Comparison of ENCODE assay signal across 1 cellular context in genomic region chr17:39925282-39926134, GRCh38.
A peak's percentile ranks its signal among the peaks of the same experiment; 100 is the strongest.
TF ChIP-seq lines count a peak whose summit lies in the region.

No MANE protein-coding gene starts in this region.

TF ChIP-seq in HepG2, 621 proteins besides CTCF, POLR2A, EP300 and RAD21:
- no peak for TF ChIP-seq ZNF879 (CRISPR knock-in tag; IDR thresholded peaks at IDR 0.05)
- TF ChIP-seq MED1 (CRISPR knock-in tag; IDR thresholded peaks at IDR 0.05), result no peak
- 0 out of 2 replicates have a peak, but pooled peaks have one; percentile 39 for TF ChIP-seq RFX3 (CRISPR knock-in tag; IDR thresholded peaks at IDR 0.05)
- TF ChIP-seq ZNF784 (CRISPR knock-in tag; IDR thresholded peaks at IDR 0.05; ENCODE audit: borderline replicate concordance), result no peak
- TF ChIP-seq SRSF1 (optimal IDR thresholded peaks at IDR 0.05; ENCODE audit: low read depth, low read length), result no peak
- 0 out of 2 replicates have a peak, but pooled peaks have one; percentile 22 for TF ChIP-seq ZBTB20 (CRISPR knock-in tag; IDR thresholded peaks at IDR 0.05; ENCODE audit: borderline replicate concordance, low read depth)
- peak; percentile 3; the same call in 1 of the 2 replicates for TF ChIP-seq MXD4 (CRISPR knock-in tag; IDR thresholded peaks at IDR 0.05)
- TF ChIP-seq TMF1 (CRISPR knock-in tag; IDR thresholded peaks at IDR 0.05; ENCODE audit: low read depth), result no peak
- TF ChIP-seq CSRNP1 (CRISPR knock-in tag; IDR thresholded peaks at IDR 0.05), result no peak
- no peak for TF ChIP-seq CHCHD3 (CRISPR knock-in tag; IDR thresholded peaks at IDR 0.05)
- no peak for TF ChIP-seq DNMT3B (CRISPR knock-in tag; conservative IDR thresholded peaks at IDR 0.05)
- 0 out of 2 replicates have a peak, but pooled peaks have one; percentile 34 for TF ChIP-seq FLYWCH1 (CRISPR knock-in tag; IDR thresholded peaks at IDR 0.05)
- no peak for TF ChIP-seq U2AF1 (optimal IDR thresholded peaks at IDR 0.05; ENCODE audit: low read depth, low read length)
- 0 out of 2 replicates have a peak, but pooled peaks have one; percentile 3 for TF ChIP-seq ZNF563 (CRISPR knock-in tag; IDR thresholded peaks at IDR 0.05)
- no peak for TF ChIP-seq SKI (IDR thresholded peaks at IDR 0.05; ENCODE audit: partially characterized antibody)
- TF ChIP-seq, protein P1, sequence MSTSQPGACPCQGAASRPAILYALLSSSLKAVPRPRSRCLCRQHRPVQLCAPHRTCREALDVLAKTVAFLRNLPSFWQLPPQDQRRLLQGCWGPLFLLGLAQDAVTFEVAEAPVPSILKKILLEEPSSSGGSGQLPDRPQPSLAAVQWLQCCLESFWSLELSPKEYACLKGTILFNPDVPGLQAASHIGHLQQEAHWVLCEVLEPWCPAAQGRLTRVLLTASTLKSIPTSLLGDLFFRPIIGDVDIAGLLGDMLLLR (CRISPR knock-in tag; IDR thresholded peaks at IDR 0.05), result 0 out of 2 replicates have a peak, but pooled peaks have one; percentile 17
- peak; percentile 30; the same call in 1 of the 2 replicates for TF ChIP-seq MEIS2 (CRISPR knock-in tag; IDR thresholded peaks at IDR 0.05)
- TF ChIP-seq SYNCRIP (IDR thresholded peaks at IDR 0.05; ENCODE audit: insufficient read depth, low read depth, low read length), result no peak
- 0 out of 3 replicates have a peak, but pooled peaks have one; percentile 10 for TF ChIP-seq MXI1 (IDR thresholded peaks at IDR 0.05; ENCODE audit: borderline replicate concordance, low read depth, low read length)
- no peak for TF ChIP-seq PRPF4 (IDR thresholded peaks at IDR 0.05; ENCODE audit: low read depth, low read length, poor library complexity, severe bottlenecking)
- TF ChIP-seq MYC (CRISPR knock-in tag; IDR thresholded peaks at IDR 0.05; ENCODE audit: borderline replicate concordance), result no peak
- peak; percentile 8; the same call in 1 of the 2 replicates for TF ChIP-seq ZBTB38 (CRISPR knock-in tag; IDR thresholded peaks at IDR 0.05)
- 0 out of 2 replicates have a peak, but pooled peaks have one; percentile 9 for TF ChIP-seq CAMTA2 (CRISPR knock-in tag; IDR thresholded peaks at IDR 0.05; ENCODE audit: borderline replicate concordance)
- no peak for TF ChIP-seq HDAC1 (CRISPR knock-in tag; IDR thresholded peaks at IDR 0.05)
- TF ChIP-seq NR2F6 (IDR thresholded peaks at IDR 0.05), result 0 out of 2 replicates have a peak, but pooled peaks have one; percentile 23
- no peak for TF ChIP-seq NR2F6 (CRISPR knock-in tag; IDR thresholded peaks at IDR 0.05)
- 0 out of 2 replicates have a peak, but pooled peaks have one; percentile 33 for TF ChIP-seq NFKB2 (CRISPR knock-in tag; IDR thresholded peaks at IDR 0.05; ENCODE audit: borderline replicate concordance)
- TF ChIP-seq RFX1 (IDR thresholded peaks at IDR 0.05), result peak; percentile 47
- no peak for TF ChIP-seq MZF1 (CRISPR knock-in tag; IDR thresholded peaks at IDR 0.05; ENCODE audit: borderline replicate concordance)
- no peak for TF ChIP-seq ATM (IDR thresholded peaks at IDR 0.05; ENCODE audit: borderline replicate concordance)
- 0 out of 2 replicates have a peak, but pooled peaks have one; percentile 11 for TF ChIP-seq MIER3 (CRISPR knock-in tag; IDR thresholded peaks at IDR 0.05; ENCODE audit: borderline replicate concordance)
- TF ChIP-seq REXO4 (CRISPR knock-in tag; IDR thresholded peaks at IDR 0.05; ENCODE audit: borderline replicate concordance), result no peak
- TF ChIP-seq, protein P2, sequence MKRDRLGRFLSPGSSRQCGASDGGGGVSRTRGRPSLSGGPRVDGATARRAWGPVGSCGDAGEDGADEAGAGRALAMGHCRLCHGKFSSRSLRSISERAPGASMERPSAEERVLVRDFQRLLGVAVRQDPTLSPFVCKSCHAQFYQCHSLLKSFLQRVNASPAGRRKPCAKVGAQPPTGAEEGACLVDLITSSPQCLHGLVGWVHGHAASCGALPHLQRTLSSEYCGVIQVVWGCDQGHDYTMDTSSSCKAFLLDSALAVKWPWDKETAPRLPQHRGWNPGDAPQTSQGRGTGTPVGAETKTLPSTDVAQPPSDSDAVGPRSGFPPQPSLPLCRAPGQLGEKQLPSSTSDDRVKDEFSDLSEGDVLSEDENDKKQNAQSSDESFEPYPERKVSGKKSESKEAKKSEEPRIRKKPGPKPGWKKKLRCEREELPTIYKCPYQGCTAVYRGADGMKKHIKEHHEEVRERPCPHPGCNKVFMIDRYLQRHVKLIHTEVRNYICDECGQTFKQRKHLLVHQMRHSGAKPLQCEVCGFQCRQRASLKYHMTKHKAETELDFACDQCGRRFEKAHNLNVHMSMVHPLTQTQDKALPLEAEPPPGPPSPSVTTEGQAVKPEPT (CRISPR knock-in tag; IDR thresholded peaks at IDR 0.05; ENCODE audit: low read depth), result no peak
- TF ChIP-seq, protein P3, sequence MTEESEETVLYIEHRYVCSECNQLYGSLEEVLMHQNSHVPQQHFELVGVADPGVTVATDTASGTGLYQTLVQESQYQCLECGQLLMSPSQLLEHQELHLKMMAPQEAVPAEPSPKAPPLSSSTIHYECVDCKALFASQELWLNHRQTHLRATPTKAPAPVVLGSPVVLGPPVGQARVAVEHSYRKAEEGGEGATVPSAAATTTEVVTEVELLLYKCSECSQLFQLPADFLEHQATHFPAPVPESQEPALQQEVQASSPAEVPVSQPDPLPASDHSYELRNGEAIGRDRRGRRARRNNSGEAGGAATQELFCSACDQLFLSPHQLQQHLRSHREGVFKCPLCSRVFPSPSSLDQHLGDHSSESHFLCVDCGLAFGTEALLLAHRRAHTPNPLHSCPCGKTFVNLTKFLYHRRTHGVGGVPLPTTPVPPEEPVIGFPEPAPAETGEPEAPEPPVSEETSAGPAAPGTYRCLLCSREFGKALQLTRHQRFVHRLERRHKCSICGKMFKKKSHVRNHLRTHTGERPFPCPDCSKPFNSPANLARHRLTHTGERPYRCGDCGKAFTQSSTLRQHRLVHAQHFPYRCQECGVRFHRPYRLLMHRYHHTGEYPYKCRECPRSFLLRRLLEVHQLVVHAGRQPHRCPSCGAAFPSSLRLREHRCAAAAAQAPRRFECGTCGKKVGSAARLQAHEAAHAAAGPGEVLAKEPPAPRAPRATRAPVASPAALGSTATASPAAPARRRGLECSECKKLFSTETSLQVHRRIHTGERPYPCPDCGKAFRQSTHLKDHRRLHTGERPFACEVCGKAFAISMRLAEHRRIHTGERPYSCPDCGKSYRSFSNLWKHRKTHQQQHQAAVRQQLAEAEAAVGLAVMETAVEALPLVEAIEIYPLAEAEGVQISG (CRISPR knock-in tag; IDR thresholded peaks at IDR 0.05), result 0 out of 2 replicates have a peak, but pooled peaks have one; percentile 5
- TF ChIP-seq ZNF720 (CRISPR knock-in tag; IDR thresholded peaks at IDR 0.05), result no peak
